25 cellular contexts compared by ENCODE assay signal in genomic region chr20:12835999-12836398, GRCh38.
"Had no signal": no experiment of that assay in that cellular context is flagged by ENCODE, and none has a peak within 500 bp of the region (broad histone marks: within the 10 kb centered on the region; RNA-seq: fewer than 3 reads in every experiment).

No MANE protein-coding gene starts in this region.

- H3K27me3 Mint-ChIP-seq: activated B cell treated with CpG ODN at 0.5 μM for 24 hours; activated CD4-positive, alpha-beta T cell treated with anti-CD3 and anti-CD28 coated beads for 36 hours; activated T-cell treated with anti-CD3 and anti-CD28 coated beads, Interleukin-2, amount 50 U/mL, for 24 hours; activated T-helper 17 cell treated with anti-CD3 and anti-CD28 coated beads, Interleukin-2, amount 50 U/mL, for 72 hours; central memory CD8-positive, alpha-beta T cell; natural killer cell treated with Interleukin-12 subunit alpha and Interleukin-12 subunit beta and Interleukin-15 and Interleukin-18, amount 100 ng/mL, for 72 hours had no signal

- H3K27me3 ChIP-seq: ascending aorta, esophagus squamous epithelium, gastroesophageal sphincter, spleen, testis, vagina had no signal

- ATAC-seq: activated CD4-positive, alpha-beta T cell treated with anti-CD3 and anti-CD28 coated beads for 36 hours; activated naive CD4-positive, alpha-beta T cell treated with anti-CD3 and anti-CD28 coated beads, Interleukin-2, amount 50 U/mL, for 72 hours; activated T-helper 17 cell treated with anti-CD3 and anti-CD28 coated beads, Interleukin-2, amount 50 U/mL, for 72 hours; gastroesophageal sphincter; left lobe of liver; natural killer cell treated with Interleukin-12 subunit alpha and Interleukin-12 subunit beta and Interleukin-15 and Interleukin-18, amount 100 ng/mL, for 72 hours had no signal

- H3K4me1 Mint-ChIP-seq: activated B cell treated with CpG ODN at 0.5 μM for 24 hours; activated CD4-positive, alpha-beta T cell treated with anti-CD3 and anti-CD28 coated beads for 36 hours; activated T-helper 17 cell treated with anti-CD3 and anti-CD28 coated beads, Interleukin-2, amount 50 U/mL, for 72 hours; central memory CD8-positive, alpha-beta T cell had no signal

- H3K4me1 ChIP-seq: ascending aorta, esophagus squamous epithelium, gastroesophageal sphincter, prostate gland, spleen, testis, vagina had no signal

- H3K4me3 Mint-ChIP-seq: activated B cell treated with CpG ODN at 0.5 μM for 24 hours; activated CD4-positive, alpha-beta T cell treated with anti-CD3 and anti-CD28 coated beads for 36 hours; activated T-cell treated with anti-CD3 and anti-CD28 coated beads, Interleukin-2, amount 50 U/mL, for 24 hours; activated T-helper 17 cell treated with anti-CD3 and anti-CD28 coated beads, Interleukin-2, amount 50 U/mL, for 72 hours; central memory CD8-positive, alpha-beta T cell; natural killer cell treated with Interleukin-12 subunit alpha and Interleukin-12 subunit beta and Interleukin-15 and Interleukin-18, amount 100 ng/mL, for 72 hours; type B pancreatic cell had no signal

- H3K9me3 Mint-ChIP-seq: activated B cell treated with CpG ODN at 0.5 μM for 24 hours; activated naive CD4-positive, alpha-beta T cell treated with anti-CD3 and anti-CD28 coated beads, Interleukin-2, amount 50 U/mL, for 72 hours; activated T-cell treated with anti-CD3 and anti-CD28 coated beads, Interleukin-2, amount 50 U/mL, for 24 hours; activated T-helper 17 cell treated with anti-CD3 and anti-CD28 coated beads, Interleukin-2, amount 50 U/mL, for 72 hours; type B pancreatic cell had no signal

- H3K27ac Mint-ChIP-seq: activated B cell treated with CpG ODN at 0.5 μM for 24 hours; activated CD4-positive, alpha-beta T cell treated with anti-CD3 and anti-CD28 coated beads for 36 hours; activated naive CD4-positive, alpha-beta T cell treated with anti-CD3 and anti-CD28 coated beads, Interleukin-2, amount 50 U/mL, for 72 hours; activated T-cell treated with anti-CD3 and anti-CD28 coated beads, Interleukin-2, amount 50 U/mL, for 24 hours; activated T-helper 17 cell treated with anti-CD3 and anti-CD28 coated beads, Interleukin-2, amount 50 U/mL, for 72 hours; natural killer cell treated with Interleukin-12 subunit alpha and Interleukin-12 subunit beta and Interleukin-15 and Interleukin-18, amount 100 ng/mL, for 72 hours; type B pancreatic cell had no signal

- H3K36me3 Mint-ChIP-seq: activated naive CD4-positive, alpha-beta T cell treated with anti-CD3 and anti-CD28 coated beads, Interleukin-2, amount 50 U/mL, for 72 hours; natural killer cell treated with Interleukin-12 subunit alpha and Interleukin-12 subunit beta and Interleukin-15 and Interleukin-18, amount 100 ng/mL, for 72 hours; type B pancreatic cell had no signal

- DNase-seq: activated B cell treated with CpG ODN at 0.5 μM for 24 hours; activated CD4-positive, alpha-beta T cell treated with anti-CD3 and anti-CD28 coated beads for 36 hours; activated CD4-positive, alpha-beta T cell treated with anti-CD3 and anti-CD28 coated beads, Interleukin-2, amount 50 U/mL, for 4 hours; activated CD8-positive, alpha-beta memory T cell treated with anti-CD3 and anti-CD28 coated beads for 24 hours; activated CD8-positive, alpha-beta memory T cell treated with anti-CD3 and anti-CD28 coated beads, Interleukin-2, amount 50 U/mL, for 4 hours; activated T-cell treated with anti-CD3 and anti-CD28 coated beads, Interleukin-2, amount 50 U/mL, for 24 hours; effector memory CD4-positive, alpha-beta T cell; esophagus squamous epithelium; head of caudate nucleus; spleen; stimulated activated CD4-positive, alpha-beta T cell treated with anti-CD3 and anti-CD28 coated beads, Interleukin-4, amount 100 ng/mL, for 1 hour; stimulated activated naive CD4-positive, alpha-beta T cell; T1000; testis had no signal

- H3K36me3 ChIP-seq: ascending aorta, esophagus squamous epithelium, gastroesophageal sphincter, prostate gland, spleen, vagina had no signal

- H3K4me3 ChIP-seq: ascending aorta, esophagus squamous epithelium, gastroesophageal sphincter, lung, prostate gland, spleen, testis, vagina had no signal

- H3K27ac ChIP-seq: ascending aorta, esophagus squamous epithelium, gastroesophageal sphincter, prostate gland, spleen, testis, vagina had no signal

- H3K9me3 ChIP-seq: ascending aorta, esophagus squamous epithelium, prostate gland, spleen, testis, vagina had no signal
